Comparison of ENCODE assay signal across 11 cellular contexts in the genomic region with DNA sequence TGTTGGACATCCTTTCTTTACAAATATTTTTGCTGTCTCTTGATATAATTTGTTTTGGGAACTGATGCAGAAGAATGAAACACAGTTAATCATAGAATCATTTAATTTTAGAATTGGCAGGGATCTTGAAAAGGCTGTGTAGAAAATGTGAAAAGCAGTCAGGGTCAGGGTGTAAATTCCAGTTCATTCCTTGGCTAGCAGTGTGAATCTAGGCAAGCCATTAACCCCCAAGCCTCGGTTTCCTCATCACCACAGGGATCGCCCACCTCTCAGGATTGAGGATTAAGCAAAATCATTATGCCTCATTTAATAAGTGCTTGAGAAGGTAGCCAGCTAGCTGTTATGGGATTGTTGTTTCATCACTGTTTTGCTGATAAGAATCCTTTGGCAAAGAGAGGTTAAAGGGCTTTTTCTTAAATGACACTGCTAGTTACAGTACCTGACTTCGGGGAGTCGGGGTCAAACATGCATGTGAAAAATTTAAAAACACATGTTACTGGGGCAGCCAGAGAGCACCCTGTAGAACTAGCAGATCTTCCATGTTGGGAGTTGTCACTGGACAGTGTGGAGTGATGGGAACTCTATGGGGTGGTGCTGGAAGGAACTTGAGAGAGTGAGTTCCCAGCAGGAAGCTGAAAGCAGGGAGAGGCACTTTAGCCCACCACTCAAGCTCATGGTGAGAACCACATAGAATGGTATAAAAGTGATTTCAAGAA. TPM values are rescaled to one million over a fixed set of nuclear protein-coding genes. Genes with fewer than 3 reads are reported as not detected.
DNase-seq lines count a peak whose midpoint lies in the region; TF ChIP-seq lines count a peak whose summit lies in the region.
"Had no signal": no experiment of that assay in that cellular context is flagged by ENCODE, and none has a peak within 500 bp of the region (broad histone marks: within the 10 kb centered on the region; RNA-seq: fewer than 3 reads in every experiment).

No MANE protein-coding gene starts in this region.

- no peak overlapping the region for H2BK120ac ChIP-seq in neuronal stem cell (ENCODE audit: low read depth, low read length)

- CTCF ChIA-PET in CD8-positive, alpha-beta memory T cell (lab: Charles Lee) = interaction anchor here (0.7 to 2.0 kb wide), 6 partner anchors 8 to 206 kb away, joined by 3 to 5 read pairs (median 4); no protein-coding TSS in a partner anchor

- intact Hi-C loops in esophagus muscularis mucosa (cut with DNase I) (loop anchor here (5.0 kb wide), 1 partner anchor 201 kb away; a partner anchor contains a TSS), spleen (cut with DNase I; ENCODE audit: low total_unique reads) (loop anchor here (10.0 kb wide), 2 partner anchors 134 to 214 kb away; no protein-coding TSS in a partner anchor)

- no peak for TF ChIP-seq POLR2A in Peyer's patch (IDR thresholded peaks at IDR 0.05)
- no peak for TF ChIP-seq POLR2A in esophagus muscularis mucosa (IDR thresholded peaks at IDR 0.05; ENCODE audit: low read depth)
- TF ChIP-seq POLR2A in spleen (IDR thresholded peaks at IDR 0.05) = no peak

- peak overlapping the region in 1 of 7 donors; percentile 23 for H3K4me3 Mint-ChIP-seq in CD8-positive, alpha-beta memory T cell

- no peaks in the 10 kb centered on the region for H3K9me3 ChIP-seq in CD8-positive, alpha-beta memory T cell (ENCODE audit: low read length)
- H3K9me3 ChIP-seq in Peyer's patch (no peaks in the 10 kb centered on the region), esophagus muscularis mucosa (no peaks in the 10 kb centered on the region), spleen (no peaks in the 10 kb centered on the region), neuronal stem cell (replicated peaks in 1 of 2; ENCODE audit: control insufficient read depth in 2 of 2, insufficient read depth in 1 of 2, low read depth in 1 of 2, low read length in 2 of 2) (no peaks in the 10 kb centered on the region)

- H3K4ac ChIP-seq in neuronal stem cell (ENCODE audit: low read length) = no peak overlapping the region

- no peak overlapping the region for H3K4me2 ChIP-seq in neuronal stem cell (ENCODE audit: insufficient read depth, low read length, poor library complexity, severe bottlenecking)

- no peak overlapping the region for H3K4me3 ChIP-seq in CD8-positive, alpha-beta memory T cell (ENCODE audit: low read length)
- H3K4me3 ChIP-seq in Peyer's patch = no peak overlapping the region
- no peak overlapping the region for H3K4me3 ChIP-seq in esophagus muscularis mucosa
- no peak overlapping the region for H3K4me3 ChIP-seq in spleen
- H3K4me3 ChIP-seq in neuronal stem cell (ENCODE audit: low read length in 2 of 2) = no peak overlapping the region

- no peaks in the 10 kb centered on the region for H3K27me3 ChIP-seq in CD8-positive, alpha-beta memory T cell (ENCODE audit: insufficient read depth, low read length, poor library complexity, severe bottlenecking)
- H3K27me3 ChIP-seq in Peyer's patch (no peaks in the 10 kb centered on the region), esophagus muscularis mucosa (no peaks in the 10 kb centered on the region), spleen (replicated peaks in 1 of 7) (peaks cover 0 to 70% (median 2%) of the 10 kb centered on the region in 7 donors), neuronal stem cell (ENCODE audit: control insufficient read depth in 3 of 3, insufficient read depth in 3 of 3, low read depth in 1 of 3, low read length in 3 of 3) (no peaks in the 10 kb centered on the region)

- peaks cover 66% of the 10 kb centered on the region for H3K36me3 ChIP-seq in CD8-positive, alpha-beta memory T cell (ENCODE audit: insufficient read depth, low read length)
- H3K36me3 ChIP-seq in Peyer's patch = peaks cover 0 to 85% (median 4%) of the 10 kb centered on the region in 3 donors
- peaks cover 54 to 81% (median 73%) of the 10 kb centered on the region in 4 donors for H3K36me3 ChIP-seq in esophagus muscularis mucosa
- H3K36me3 ChIP-seq in spleen = peaks cover 2 to 90% (median 73%) of the 10 kb centered on the region in 6 donors
- peaks cover 32 to 87% of the 10 kb centered on the region in 2 donors for H3K36me3 ChIP-seq in neuronal stem cell (replicated peaks in 1 of 2; ENCODE audit: control insufficient read depth in 2 of 2, insufficient read depth in 2 of 2, low read length in 2 of 2)

- H3K36me3 Mint-ChIP-seq in CD8-positive, alpha-beta memory T cell = peaks cover 8 to 80% (median 22%) of the 10 kb centered on the region in 3 donors

- 65% methylated on average over 4 of the region's 4 CpGs for WGBS in esophagus muscularis mucosa
- WGBS in spleen, 5 donors = 71 to 90% (median 87%) methylated on average over 4 of the region's 4 CpGs
- no CpG with 5 or more reads among the region's 4 CpGs for WGBS in neuronal stem cell (ENCODE audit: extremely low coverage in 2 of 2, insufficient read length in 2 of 2, insufficient replicate concordance in 1 of 2), 2 donors

- H3K27ac Mint-ChIP-seq in CD8-positive, alpha-beta memory T cell = peak overlapping the region in 7 of 8 donors; percentile 61 to 93 (median 89)

- POLR2A ChIA-PET in CD8-positive, alpha-beta memory T cell (lab: Charles Lee) = no interaction called here

- H3K4me1 ChIP-seq in CD8-positive, alpha-beta memory T cell (ENCODE audit: insufficient read depth, low read length) = peaks cover 42% of the 10 kb centered on the region
- H3K4me1 ChIP-seq in Peyer's patch (peaks cover 0 to 55% (median 22%) of the 10 kb centered on the region in 4 donors), esophagus muscularis mucosa (peaks cover 64 to 100% (median 98%) of the 10 kb centered on the region in 4 donors), spleen (peaks cover 69 to 100% (median 97%) of the 10 kb centered on the region in 6 donors), neuronal stem cell (ENCODE audit: control insufficient read depth in 2 of 2, insufficient read depth in 1 of 2, low read depth in 1 of 2, low read length in 2 of 2) (peaks cover 16% of the 10 kb centered on the region in 2 donors)

- no peak for DNase-seq in CD8-positive, alpha-beta memory T cell
- DNase-seq in Peyer's patch (no peak), esophagus muscularis mucosa (ENCODE audit: extremely low spot score) (no peak), spleen (no peak), NCI-H82 treated with DMSO at 0.1 percent for 48 hours (lab: John Stamatoyannopoulos, UW; ENCODE audit: unreplicated experiment) (no peak), neuronal stem cell (ENCODE audit: low spot score) (no peak), A172 (ENCODE audit: low spot score) (no peak)
- DNase-seq: erythroblast, NCI-H2081 treated with DMSO at 0.1 percent for 48 hours, small intestine had no signal

- no peak overlapping the region for H3K27ac ChIP-seq in CD8-positive, alpha-beta memory T cell (ENCODE audit: low read depth, low read length)
- peak overlapping the region in 3 of 4 donors; percentile 19 to 38 (median 20) for H3K27ac ChIP-seq in Peyer's patch
- H3K27ac ChIP-seq in esophagus muscularis mucosa (replicated peaks in 1 of 4) = peak overlapping the region; percentile 53 to 99 (median 96)
- H3K27ac ChIP-seq in spleen = peak overlapping the region in 7 of 8 donors; percentile 41 to 99 (median 96)
- H3K27ac ChIP-seq in neuronal stem cell (replicated peaks; ENCODE audit: low read length) = no peak overlapping the region

- no peak overlapping the region for H3K9ac ChIP-seq in neuronal stem cell (ENCODE audit: low read depth, low read length, poor library complexity)

- no peak overlapping the region for H2BK15ac ChIP-seq in neuronal stem cell (ENCODE audit: low read length)

- no peaks in the 10 kb centered on the region for H3K27me3 Mint-ChIP-seq in CD8-positive, alpha-beta memory T cell

- no peak overlapping the region for H2BK5ac ChIP-seq in neuronal stem cell (ENCODE audit: low read length)

- H3K23ac ChIP-seq in neuronal stem cell (ENCODE audit: low read depth, low read length, poor library complexity) = no peak overlapping the region

- H2BK12ac ChIP-seq in neuronal stem cell (ENCODE audit: low read length) = no peak overlapping the region

- H3K9me3 Mint-ChIP-seq in CD8-positive, alpha-beta memory T cell = no peaks in the 10 kb centered on the region

- no peak overlapping the region for H4K91ac ChIP-seq in neuronal stem cell (ENCODE audit: low read depth, low read length, poor library complexity)

- peaks cover 8% of the 10 kb centered on the region for H3K79me1 ChIP-seq in neuronal stem cell (ENCODE audit: low read depth, low read length)

- no peak overlapping the region for H3K14ac ChIP-seq in neuronal stem cell (ENCODE audit: low read length)

- no peak for TF ChIP-seq EP300 in esophagus muscularis mucosa (IDR thresholded peaks at IDR 0.05)

- H3K4me1 Mint-ChIP-seq in CD8-positive, alpha-beta memory T cell = peaks cover 23 to 62% (median 49%) of the 10 kb centered on the region in 3 donors

- no peak overlapping the region for H2AFZ ChIP-seq in neuronal stem cell (ENCODE audit: low read length)

- no peak for TF ChIP-seq CTCF in Peyer's patch (IDR thresholded peaks at IDR 0.05)
- no peak for TF ChIP-seq CTCF in esophagus muscularis mucosa (IDR thresholded peaks at IDR 0.05)
- no peak for TF ChIP-seq CTCF in spleen (IDR thresholded peaks at IDR 0.05 in 8 of 11, conservative IDR thresholded peaks at IDR 0.05 in 3 of 11)

- no peak overlapping the region for H4K8ac ChIP-seq in neuronal stem cell (ENCODE audit: low read depth, low read length)

- H3K18ac ChIP-seq in neuronal stem cell (ENCODE audit: low read length) = no peak overlapping the region

- no peak overlapping the region for H2AK5ac ChIP-seq in neuronal stem cell (ENCODE audit: low read depth, low read length)

RNA-seq across cellular contexts. Expression of a gene that starts 10.7 kb away (rescaled TPM):
- total RNA-seq in CD8-positive, alpha-beta memory T cell = 10 to 100 TPM; 62.1 to 62.9 TPM
- polyA plus RNA-seq in CD8-positive, alpha-beta memory T cell = 57.1 TPM
- total RNA-seq in Peyer's patch = 100 to 1,000 TPM in 3 of 4 donors, 10 to 100 TPM in 1; 90.8 to 547 (median 393) TPM
- total RNA-seq in esophagus muscularis mucosa = 100 to 1,000 TPM; 146 to 464 (median 247) TPM
- 100 to 1,000 TPM; 153 to 578 (median 224) TPM for total RNA-seq in spleen
- polyA plus RNA-seq in spleen = 10 to 100 TPM; 22.5 to 40.6 (median 22.8) TPM
- polyA plus RNA-seq in neuronal stem cell (2013, experiment 1 of 2) = 35.2 TPM
- polyA plus RNA-seq in neuronal stem cell (2013, experiment 2 of 2) = 34.5 TPM
- 121 and 172 TPM in 2 replicates for total RNA-seq in A172 (2014; rRNA removed; shearing (Covaris generic))

RNA-seq across cellular contexts. Expression of a gene that starts 20.7 kb away (rescaled TPM):
- total RNA-seq in CD8-positive, alpha-beta memory T cell = not detected
- polyA plus RNA-seq in CD8-positive, alpha-beta memory T cell = 0.72 TPM
- total RNA-seq in Peyer's patch = 100 to 1,000 TPM; 145 to 543 (median 176) TPM
- total RNA-seq in esophagus muscularis mucosa = under 1 TPM in 2 of 4 donors, not detected in 2; 0.52 to 0.75 TPM
- 1 to 10 TPM in 1 of 7 donors, under 1 TPM in 2, not detected in 4; 0.19 to 1.2 (median 0.74) TPM for total RNA-seq in spleen
- polyA plus RNA-seq in spleen = under 1 TPM; 0.10 to 0.12 (median 0.11) TPM
- 1.2 TPM for polyA plus RNA-seq in neuronal stem cell (2013, experiment 1 of 2)
- polyA plus RNA-seq in neuronal stem cell (2013, experiment 2 of 2) = 1.3 TPM
- total RNA-seq in A172 (2014; rRNA removed; shearing (Covaris generic)) = not detected in 2 replicates
- total RNA-seq: T-helper 1 cell treated with Interleukin-12 subunit alpha and Interleukin-12 subunit beta and Interleukin-4 antibody, amounts not matched to agents 30 ng/mL and 1 ng/mL, for 36 hours had no signal

RNA-seq across cellular contexts. Expression of a gene that starts 44.2 kb away (rescaled TPM):
- under 1 TPM; 0.77 to 0.93 TPM for total RNA-seq in CD8-positive, alpha-beta memory T cell
- polyA plus RNA-seq in CD8-positive, alpha-beta memory T cell = 0.49 TPM
- total RNA-seq in Peyer's patch (100 to 1,000 TPM in 3 of 4 donors, 10 to 100 TPM in 1; 93.3 to 275 (median 143) TPM), esophagus muscularis mucosa (1 to 10 TPM in 3 of 4 donors, under 1 TPM in 1; 0.83 to 3.3 (median 1.8) TPM), spleen (1 to 10 TPM in 6 of 7 donors, under 1 TPM in 1; 0.84 to 8.6 (median 2.0) TPM)
- under 1 TPM; 0.17 to 0.22 (median 0.18) TPM for polyA plus RNA-seq in spleen
- 0.40 TPM for polyA plus RNA-seq in neuronal stem cell (2013, experiment 1 of 2)
- 0.68 TPM for polyA plus RNA-seq in neuronal stem cell (2013, experiment 2 of 2)
- 0.07 and 2.9 TPM in 2 replicates for total RNA-seq in A172 (2014; rRNA removed; shearing (Covaris generic))
- total RNA-seq: T-helper 1 cell treated with Interleukin-12 subunit alpha and Interleukin-12 subunit beta and Interleukin-4 antibody, amounts not matched to agents 30 ng/mL and 1 ng/mL, for 36 hours had no signal

RNA-seq across cellular contexts. Expression of a gene that starts 52.8 kb away (rescaled TPM):
- 1 to 10 TPM in 1 of 2 experiments, under 1 TPM in 1; 0.51 to 1.4 TPM for total RNA-seq in CD8-positive, alpha-beta memory T cell
- polyA plus RNA-seq in CD8-positive, alpha-beta memory T cell = not detected
- 100 to 1,000 TPM; 113 to 313 (median 294) TPM for total RNA-seq in Peyer's patch
- 100 to 1,000 TPM; 117 to 144 (median 137) TPM for total RNA-seq in esophagus muscularis mucosa
- total RNA-seq in spleen = 100 to 1,000 TPM in 3 of 7 donors, 10 to 100 TPM in 4; 49.0 to 155 (median 87.8) TPM
- polyA plus RNA-seq in spleen = 10 to 100 TPM; 14.4 to 29.2 (median 15.7) TPM
- polyA plus RNA-seq in neuronal stem cell (2013, experiment 1 of 2) = 2.3 TPM
- 2.3 TPM for polyA plus RNA-seq in neuronal stem cell (2013, experiment 2 of 2)
- not detected in 2 replicates for total RNA-seq in A172 (2014; rRNA removed; shearing (Covaris generic))

Comparison
In these comparisons a context has a peak if more than half of its experiments do, and no peak if none do; other contexts are left out.
1. H3K27ac ChIP-seq: peak in Peyer's patch (3 of 4), esophagus muscularis mucosa (4 of 4) and spleen (7 of 8); none in CD8-positive, alpha-beta memory T cell (single experiment) and neuronal stem cell (single experiment).
2. RNA of a gene that starts 20.7 kb away (total RNA-seq): 145 to 543 TPM in Peyer's patch; 0.52 to 0.75 TPM in esophagus muscularis mucosa, not detected in CD8-positive, alpha-beta memory T cell, 0.19 to 1.2 TPM in spleen and not detected in A172; every median in the first group is over 10 times any median in the second.
3. RNA of a gene that starts 44.2 kb away (total RNA-seq): 93.3 to 275 TPM in Peyer's patch; 0.83 to 3.3 TPM in esophagus muscularis mucosa, 0.84 to 8.6 TPM in spleen, 0.77 to 0.93 TPM in CD8-positive, alpha-beta memory T cell and 0.07 to 2.9 TPM in A172; every median in the first group is over 4 times any median in the second.